21 cellular contexts compared by ENCODE assay signal in the genomic region with DNA sequence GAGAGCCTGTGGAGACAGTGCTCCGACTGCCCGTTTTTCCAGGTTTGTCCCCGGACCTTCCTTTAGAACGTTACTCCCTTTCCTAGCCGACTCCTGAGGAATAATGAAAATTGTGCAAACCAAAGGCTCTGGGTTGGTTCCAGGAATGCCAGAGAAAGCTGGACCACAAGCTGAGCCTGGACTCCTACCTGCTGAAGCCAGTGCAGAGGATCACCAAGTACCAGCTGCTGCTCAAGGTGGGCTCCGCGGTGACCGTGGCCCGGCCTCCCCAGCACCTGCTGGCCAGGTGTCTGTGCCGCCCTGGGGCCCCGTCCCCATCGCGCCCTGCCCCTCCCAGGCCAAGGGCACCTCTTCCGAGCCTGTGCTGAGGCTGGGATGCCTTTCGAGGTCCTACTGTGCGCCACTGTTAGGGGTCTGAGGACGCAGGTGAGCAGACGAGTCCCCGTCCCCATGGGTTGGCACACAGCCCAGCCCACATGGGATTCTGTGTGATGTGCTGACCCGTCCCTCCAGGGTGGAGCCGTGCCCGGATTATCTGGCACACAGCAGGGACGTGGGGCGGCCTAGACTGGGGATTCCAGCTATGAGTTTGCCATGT. TPM values are rescaled to one million over a fixed set of nuclear protein-coding genes. Genes with fewer than 3 reads are reported as not detected.
"Had no signal": no experiment of that assay in that cellular context is flagged by ENCODE, and none has a peak within 500 bp of the region (broad histone marks: within the 10 kb centered on the region; RNA-seq: fewer than 3 reads in every experiment).

No MANE protein-coding gene starts in this region.

- ATAC-seq: activated CD4-positive, CD25-positive, alpha-beta regulatory T cell treated with anti-CD3 and anti-CD28 coated beads, Interleukin-2, amount 50 U/mL, for 24 hours; effector memory CD8-positive, alpha-beta T cell; esophagus mucosa; T-cell had no signal

- H3K4me3 ChIP-seq: ovary, sigmoid colon, smooth muscle cell, upper lobe of left lung had no signal

- H3K4me2 ChIP-seq: smooth muscle cell had no signal

- H3K27ac ChIP-seq: ovary, sigmoid colon, upper lobe of left lung, VCaP had no signal

- H3K4me1 ChIP-seq: sigmoid colon had no signal

- H3K36me3 ChIP-seq: ovary, sigmoid colon had no signal

- H3K9me3 ChIP-seq: ovary, sigmoid colon, upper lobe of left lung had no signal

- DNase-seq: activated CD4-positive, alpha-beta memory T cell treated with anti-CD3 and anti-CD28 coated beads, Interleukin-2, amount 10 ng/mL, durations not matched to agents 7 days and 5 days; activated CD4-positive, alpha-beta T cell treated with anti-CD3 and anti-CD28 coated beads, Interleukin-2, amount 10 ng/mL, durations not matched to agents 24 days and 14 days; activated effector memory CD4-positive, alpha-beta T cell treated with anti-CD3 and anti-CD28 coated beads, Interleukin-2, amount 50 U/mL, for 16 hours; activated naive CD4-positive, alpha-beta T cell treated with anti-CD3 and anti-CD28 coated beads, Interleukin-2, amount 10 ng/mL, durations not matched to agents 7 days and 5 days; amygdala; effector memory CD8-positive, alpha-beta T cell; foreskin melanocyte; hippocampal formation; naive B cell; ovary; sigmoid colon; stimulated activated CD4-positive, alpha-beta T cell treated with anti-CD3 and anti-CD28 coated beads, Interleukin-4, amount 100 ng/mL, for 1 hour; stimulated activated naive CD4-positive, alpha-beta T cell treated with Interleukin-2 at 50 U/mL for 16 hours; T-cell had no signal

- H3K27me3 ChIP-seq: ovary, upper lobe of left lung had no signal

RNA-seq across cellular contexts. Expression of a gene that starts 20.5 kb away (rescaled TPM):
- total RNA-seq: activated CD4-positive, alpha-beta memory T cell treated with anti-CD3 and anti-CD28 coated beads, Interleukin-2, amount 10 ng/mL, durations not matched to agents 7 days and 5 days; activated CD4-positive, alpha-beta T cell treated with anti-CD3 and anti-CD28 coated beads, Interleukin-2, amount 10 ng/mL, durations not matched to agents 24 days and 14 days; dermis microvascular lymphatic vessel endothelial cell; endothelial cell of umbilical vein; esophagus mucosa; sigmoid colon had no signal
- polyA plus RNA-seq: endothelial cell of umbilical vein had no signal

RNA-seq across cellular contexts. Expression of a gene that starts 37.6 kb away (rescaled TPM):
- total RNA-seq: activated CD4-positive, alpha-beta memory T cell treated with anti-CD3 and anti-CD28 coated beads, Interleukin-2, amount 10 ng/mL, durations not matched to agents 7 days and 5 days; activated CD4-positive, alpha-beta T cell treated with anti-CD3 and anti-CD28 coated beads, Interleukin-2, amount 10 ng/mL, durations not matched to agents 24 days and 14 days; dermis microvascular lymphatic vessel endothelial cell; endothelial cell of umbilical vein; T-cell had no signal
